ENCODE assay signal across 17 cellular contexts in the genomic region with DNA sequence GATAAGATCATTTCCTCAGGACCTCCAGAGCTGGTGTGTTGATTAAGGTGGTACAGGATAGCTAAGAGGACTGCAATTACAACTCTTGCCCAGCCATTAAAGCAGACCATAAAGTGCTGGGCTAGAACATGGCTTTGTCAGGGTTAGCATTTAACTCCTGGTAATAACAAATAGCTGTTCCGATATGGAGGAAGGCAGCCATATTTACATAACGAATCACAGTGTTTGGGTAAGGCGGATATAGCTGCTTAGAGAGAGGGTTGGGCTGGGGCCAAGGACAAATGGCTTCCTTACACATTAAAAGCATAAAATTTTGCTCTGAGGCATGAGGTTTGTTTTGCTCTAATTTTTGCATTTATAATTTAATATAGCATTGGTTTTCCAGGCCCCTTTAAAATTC.
A peak's percentile ranks its signal among the peaks of the same experiment; 100 is the strongest.
DNase-seq lines count a peak whose midpoint lies in the region; FAIRE-seq and TF ChIP-seq lines count a peak whose summit lies in the region.
"Had no signal": no experiment of that assay in that cellular context is flagged by ENCODE, and none has a peak within 500 bp of the region (broad histone marks: within the 10 kb centered on the region; RNA-seq: fewer than 3 reads in every experiment).

No MANE protein-coding gene starts in this region.

- H3K4me3 ChIP-seq in fibroblast of lung (replicated peaks in 1 of 4; ENCODE audit: control extremely low read depth in 1 of 4, insufficient read depth in 1 of 4, low read depth in 3 of 4, low read length in 4 of 4), result no peak overlapping the region
- H3K4me3 ChIP-seq: lung, sigmoid colon, uterus had no signal

- no peak overlapping the region for H3K27ac ChIP-seq in fibroblast of lung (ENCODE audit: insufficient read depth, low read length)
- H3K27ac ChIP-seq: sigmoid colon, uterus had no signal

- no peak for FAIRE-seq in GM12892 (lab: Jason Lieb, UNC)
- FAIRE-seq: RCC 7860 had no signal

- H3K79me2 ChIP-seq in fibroblast of lung (ENCODE audit: control insufficient read depth, insufficient read depth, low read length), result no peaks in the 10 kb centered on the region

- TF ChIP-seq CTCF in fibroblast of lung (conservative IDR thresholded peaks at IDR 0.05 in 1 of 2, IDR thresholded peaks at IDR 0.05 in 1 of 2; ENCODE audit: low read depth in 1 of 2, low read length in 2 of 2), result no peak

- H3K4me1 ChIP-seq in fibroblast of lung (ENCODE audit: control insufficient read depth, extremely low read depth, insufficient read depth, low read length), result no peaks in the 10 kb centered on the region
- H3K4me1 ChIP-seq: sigmoid colon, uterus had no signal

- TF ChIP-seq POLR2A in GM12892 (IDR thresholded peaks at IDR 0.05; ENCODE audit: low read depth, low read length), result no peak

- peak; percentile 15 for DNase-seq in Daoy (ENCODE audit: low read depth)
- peak; percentile 21 for DNase-seq in NCI-H1105 (lab: John Stamatoyannopoulos, UW)
- peak in 1 of 2 donors; percentile 47 for DNase-seq in fibroblast of lung (ENCODE audit: low read depth in 2 of 2)
- DNase-seq in renal cortical epithelial cell (ENCODE audit: low read depth), result peak; percentile 56
- DNase-seq in GM12892 (ENCODE audit: insufficient read length), result no peak
- no peak for DNase-seq in effector CD4-positive, alpha-beta T cell
- DNase-seq in NCI-H2196 treated with DMSO at 0.1 percent for 48 hours (lab: John Stamatoyannopoulos, UW; ENCODE audit: unreplicated experiment), result no peak
- DNase-seq: activated CD4-positive, alpha-beta T cell treated with anti-CD3 and anti-CD28 coated beads for 1 hour; CD8-positive, alpha-beta memory T cell; cerebellar nuclear complex; H9; NCI-H446; sigmoid colon; stimulated activated naive B cell treated with anti-CD40 and anti-IgM and Interleukin-4, amounts not matched to agents 10 μg/mL and 1 μg/mL and 100 μg/mL, for 72 hours; uterus had no signal

- H2AFZ ChIP-seq in fibroblast of lung (ENCODE audit: low read length), result peak overlapping the region; percentile 57

- no peaks in the 10 kb centered on the region for H3K36me3 ChIP-seq in fibroblast of lung (ENCODE audit: control insufficient read depth, insufficient read depth, low read length)
- H3K36me3 ChIP-seq: sigmoid colon, uterus had no signal

- no peaks in the 10 kb centered on the region for H3K27me3 ChIP-seq in fibroblast of lung (ENCODE audit: control insufficient read depth, insufficient read depth, low read length)
- H3K27me3 ChIP-seq: sigmoid colon, uterus had no signal

- H3K9me3 ChIP-seq in fibroblast of lung (ENCODE audit: control insufficient read depth, insufficient read depth, low read depth, low read length), result no peaks in the 10 kb centered on the region
- H3K9me3 ChIP-seq: sigmoid colon, uterus had no signal

- no peaks in the 10 kb centered on the region for H4K20me1 ChIP-seq in fibroblast of lung (ENCODE audit: control insufficient read depth, extremely low read depth, insufficient read depth, low read length)

- no peak overlapping the region for H3K9ac ChIP-seq in fibroblast of lung (ENCODE audit: insufficient read depth, low read length)

- peak overlapping the region; percentile 26 for H3K4me2 ChIP-seq in fibroblast of lung (ENCODE audit: extremely low read depth, insufficient read depth, low read length)

Comparison
In these comparisons a context has a peak if more than half of its experiments do, and no peak if none do; other contexts are left out.
1. DNase-seq: peak in Daoy (single experiment), NCI-H1105 (single experiment) and renal cortical epithelial cell (single experiment); none in GM12892 (single experiment), effector CD4-positive, alpha-beta T cell (single experiment) and NCI-H2196 treated with DMSO at 0.1 percent for 48 hours (single experiment).